Comparison of ENCODE assay signal across 1 cellular context in genomic region chr16:86979984-86980553, GRCh38.
TF ChIP-seq lines count a peak whose summit lies in the region.

No MANE protein-coding gene starts in this region.

TF ChIP-seq in K562, 482 proteins besides CTCF, POLR2A, EP300 and RAD21 (continued from another document):
- peak; percentile 7 for TF ChIP-seq DACH1 (IDR thresholded peaks at IDR 0.05; ENCODE audit: partially characterized antibody)
- TF ChIP-seq MTA1 (IDR thresholded peaks at IDR 0.05; ENCODE audit: borderline replicate concordance), result no peak
- no peak for TF ChIP-seq HDAC1 (IDR thresholded peaks at IDR 0.05)
